17 cellular contexts compared by ENCODE assay signal in genomic region chr22:20537325-20537756, GRCh38.
"Had no signal": no experiment of that assay in that cellular context is flagged by ENCODE, and none has a peak within 500 bp of the region (broad histone marks: within the 10 kb centered on the region; RNA-seq: fewer than 3 reads in every experiment).

No MANE protein-coding gene starts in this region.

- H3K27me3 Mint-ChIP-seq: activated naive CD4-positive, alpha-beta T cell treated with anti-CD3 and anti-CD28 coated beads, Interleukin-2, amount 10 ng/mL, durations not matched to agents 7 days and 5 days; effector memory CD8-positive, alpha-beta T cell had no signal

- H3K27me3 ChIP-seq: adrenal gland, heart left ventricle, right lobe of liver had no signal

- H3K9me3 ChIP-seq: adrenal gland, heart left ventricle, mucosa of descending colon, prostate gland, right lobe of liver had no signal

- H3K4me3 Mint-ChIP-seq: activated naive CD4-positive, alpha-beta T cell treated with anti-CD3 and anti-CD28 coated beads, Interleukin-2, amount 10 ng/mL, durations not matched to agents 7 days and 5 days; effector memory CD8-positive, alpha-beta T cell; nephron had no signal

- H3K36me3 ChIP-seq: prostate gland had no signal

- H3K27ac ChIP-seq: prostate gland, right lobe of liver had no signal

- H3K4me1 ChIP-seq: right lobe of liver had no signal

- DNase-seq: activated CD4-positive, alpha-beta T cell treated with anti-CD3 and anti-CD28 coated beads for 4 hours; activated naive CD4-positive, alpha-beta T cell treated with anti-CD3 and anti-CD28 coated beads, Interleukin-2, amount 10 ng/mL, durations not matched to agents 7 days and 5 days; activated T-cell treated with anti-CD3 and anti-CD28 coated beads for 4 hours; adrenal gland; central memory CD4-positive, alpha-beta T cell; cortex of kidney; effector memory CD8-positive, alpha-beta T cell; foreskin melanocyte; mucosa of descending colon; nucleus accumbens; stimulated activated CD4-positive, alpha-beta T cell treated with anti-CD3 and anti-CD28 coated beads, Interleukin-2, amount 100 ng/mL, for 24 hours; T-helper 2 cell had no signal

- ATAC-seq: effector memory CD8-positive, alpha-beta T cell; right lobe of liver had no signal

- H3K9me3 Mint-ChIP-seq: activated naive CD4-positive, alpha-beta T cell treated with anti-CD3 and anti-CD28 coated beads, Interleukin-2, amount 10 ng/mL, durations not matched to agents 7 days and 5 days; effector memory CD8-positive, alpha-beta T cell; nephron had no signal

- H3K4me3 ChIP-seq: adrenal gland, heart left ventricle, lung, mucosa of descending colon, prostate gland, right lobe of liver had no signal
